31 cellular contexts compared by ENCODE assay signal in the genomic region with DNA sequence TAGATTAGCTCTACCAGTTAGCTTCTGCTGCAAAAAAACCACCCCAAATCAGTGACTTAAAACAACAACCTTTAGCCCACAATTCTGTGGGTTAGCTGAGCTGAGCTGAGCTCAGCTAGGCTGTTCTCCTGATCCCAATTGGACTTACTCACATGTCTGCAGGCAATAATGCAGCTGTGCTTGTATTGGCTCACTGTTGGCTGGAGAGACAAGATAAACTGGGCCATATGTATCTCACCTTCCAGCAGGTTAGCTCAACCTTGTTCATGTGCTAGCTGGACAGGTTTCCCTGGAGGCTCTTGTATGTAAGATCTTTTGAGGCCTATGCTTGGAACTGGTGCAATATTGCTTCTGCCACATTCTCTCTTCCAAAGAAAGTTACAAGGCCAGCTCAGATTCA.
"Had no signal": no experiment of that assay in that cellular context is flagged by ENCODE, and none has a peak within 500 bp of the region (broad histone marks: within the 10 kb centered on the region; RNA-seq: fewer than 3 reads in every experiment).

No MANE protein-coding gene starts in this region.

- H3K4me3 Mint-ChIP-seq: activated naive CD4-positive, alpha-beta T cell treated with anti-CD3 and anti-CD28 coated beads for 36 hours; activated naive CD8-positive, alpha-beta T cell treated with anti-CD3 and anti-CD28 coated beads for 36 hours; naive thymus-derived CD4-positive, alpha-beta T cell; stimulated activated memory B cell treated with anti-CD40 and anti-IgM and Interleukin-4, amounts not matched to agents 10 μg/mL and 1 μg/mL and 100 μg/mL, for 72 hours; stimulated activated naive CD8-positive, alpha-beta T cell treated with anti-CD3 and anti-CD28 coated beads, Interleukin-15, amount 100 ng/mL, for 72 hours had no signal

- H3K27me3 ChIP-seq: adrenal gland, body of pancreas, cardiac muscle cell, dorsolateral prefrontal cortex, gastrocnemius medialis, upper lobe of left lung had no signal

- ATAC-seq: activated CD4-positive, CD25-positive, alpha-beta regulatory T cell treated with anti-CD3 and anti-CD28 coated beads, Interleukin-2, amount 50 U/mL, for 24 hours; body of pancreas; gastrocnemius medialis; left cardiac atrium; left ventricle myocardium superior; naive thymus-derived CD4-positive, alpha-beta T cell; psoas muscle; stimulated activated memory B cell treated with anti-CD40 and anti-IgM and Interleukin-4, amounts not matched to agents 10 μg/mL and 1 μg/mL and 100 μg/mL, for 72 hours; stimulated activated naive CD8-positive, alpha-beta T cell treated with anti-CD3 and anti-CD28 coated beads, Interleukin-15, amount 100 ng/mL, for 72 hours had no signal

- H3K27ac Mint-ChIP-seq: activated naive CD4-positive, alpha-beta T cell treated with anti-CD3 and anti-CD28 coated beads for 36 hours; activated naive CD8-positive, alpha-beta T cell treated with anti-CD3 and anti-CD28 coated beads for 36 hours; naive thymus-derived CD4-positive, alpha-beta T cell; stimulated activated memory B cell treated with anti-CD40 and anti-IgM and Interleukin-4, amounts not matched to agents 10 μg/mL and 1 μg/mL and 100 μg/mL, for 72 hours; stimulated activated naive CD8-positive, alpha-beta T cell treated with anti-CD3 and anti-CD28 coated beads, Interleukin-15, amount 100 ng/mL, for 72 hours had no signal

- H3K9me3 Mint-ChIP-seq: activated naive CD8-positive, alpha-beta T cell treated with anti-CD3 and anti-CD28 coated beads for 36 hours; stimulated activated naive CD8-positive, alpha-beta T cell treated with anti-CD3 and anti-CD28 coated beads, Interleukin-15, amount 100 ng/mL, for 72 hours had no signal

- H3K36me3 Mint-ChIP-seq: activated naive CD8-positive, alpha-beta T cell treated with anti-CD3 and anti-CD28 coated beads for 36 hours; naive thymus-derived CD4-positive, alpha-beta T cell; stimulated activated memory B cell treated with anti-CD40 and anti-IgM and Interleukin-4, amounts not matched to agents 10 μg/mL and 1 μg/mL and 100 μg/mL, for 72 hours had no signal

- H3K4me1 Mint-ChIP-seq: activated naive CD8-positive, alpha-beta T cell treated with anti-CD3 and anti-CD28 coated beads for 36 hours; naive thymus-derived CD4-positive, alpha-beta T cell; stimulated activated memory B cell treated with anti-CD40 and anti-IgM and Interleukin-4, amounts not matched to agents 10 μg/mL and 1 μg/mL and 100 μg/mL, for 72 hours; stimulated activated naive CD8-positive, alpha-beta T cell treated with anti-CD3 and anti-CD28 coated beads, Interleukin-15, amount 100 ng/mL, for 72 hours had no signal

- H3K27me3 Mint-ChIP-seq: activated naive CD8-positive, alpha-beta T cell treated with anti-CD3 and anti-CD28 coated beads for 36 hours; naive thymus-derived CD4-positive, alpha-beta T cell; stimulated activated memory B cell treated with anti-CD40 and anti-IgM and Interleukin-4, amounts not matched to agents 10 μg/mL and 1 μg/mL and 100 μg/mL, for 72 hours; stimulated activated naive CD8-positive, alpha-beta T cell treated with anti-CD3 and anti-CD28 coated beads, Interleukin-15, amount 100 ng/mL, for 72 hours had no signal

- H3K4me1 ChIP-seq: body of pancreas, gastrocnemius medialis, parathyroid adenoma, psoas muscle, upper lobe of left lung had no signal

- DNase-seq: activated CD4-positive, alpha-beta T cell treated with anti-CD3 and anti-CD28 coated beads for 48 hours; activated CD4-positive, alpha-beta T cell treated with anti-CD3 and anti-CD28 coated beads, Interleukin-2, amount 50 U/mL, for 48 hours; activated CD8-positive, alpha-beta memory T cell treated with anti-CD3 and anti-CD28 coated beads for 24 hours; activated effector memory CD4-positive, alpha-beta T cell treated with anti-CD3 and anti-CD28 coated beads, Interleukin-2, amount 50 U/mL, for 16 hours; activated naive CD4-positive, alpha-beta T cell treated with anti-CD3 and anti-CD28 coated beads for 36 hours; activated naive CD8-positive, alpha-beta T cell treated with anti-CD3 and anti-CD28 coated beads for 36 hours; adrenal gland; aorta; body of pancreas; dorsolateral prefrontal cortex; gastrocnemius medialis; glutamatergic neuron; left cardiac atrium; left ventricle myocardium superior; midbrain; naive thymus-derived CD4-positive, alpha-beta T cell; occipital lobe; psoas muscle; stimulated activated CD4-positive, alpha-beta T cell treated with anti-CD3 and anti-CD28 coated beads, Interleukin-1b, Interleukin-23, amount 100 ng/mL, for 48 hours; stimulated activated CD4-positive, alpha-beta T cell treated with anti-CD3 and anti-CD28 coated beads, Interleukin-4, amount 100 ng/mL, for 4 hours; stimulated activated CD8-positive, alpha-beta memory T cell treated with anti-CD3 and anti-CD28 coated beads, Interleukin-4, amount 100 ng/mL, for 48 hours; stimulated activated naive CD8-positive, alpha-beta T cell treated with anti-CD3 and anti-CD28 coated beads, Interleukin-15, amount 100 ng/mL, for 72 hours; substantia nigra; upper lobe of left lung; WERI-Rb-1 had no signal

- H3K4me2 ChIP-seq: smooth muscle cell had no signal

- H3K9me3 ChIP-seq: body of pancreas, gastrocnemius medialis, psoas muscle, upper lobe of left lung had no signal

- H2AFZ ChIP-seq: parathyroid adenoma had no signal

- H3K9ac ChIP-seq: parathyroid adenoma had no signal

- H3K36me3 ChIP-seq: adrenal gland, cardiac muscle cell, gastrocnemius medialis, upper lobe of left lung, WERI-Rb-1 had no signal

- H3K79me2 ChIP-seq: parathyroid adenoma had no signal

- H3K4me3 ChIP-seq: adrenal gland, body of pancreas, cardiac muscle cell, coronary artery, dorsolateral prefrontal cortex, gastrocnemius medialis, psoas muscle, smooth muscle cell, upper lobe of left lung had no signal

- H3K27ac ChIP-seq: adrenal gland, body of pancreas, cardiac muscle cell, coronary artery, gastrocnemius medialis, parathyroid adenoma, psoas muscle, upper lobe of left lung, WERI-Rb-1 had no signal
